Comparison of ENCODE assay signal across 2 cellular contexts in the genomic region with DNA sequence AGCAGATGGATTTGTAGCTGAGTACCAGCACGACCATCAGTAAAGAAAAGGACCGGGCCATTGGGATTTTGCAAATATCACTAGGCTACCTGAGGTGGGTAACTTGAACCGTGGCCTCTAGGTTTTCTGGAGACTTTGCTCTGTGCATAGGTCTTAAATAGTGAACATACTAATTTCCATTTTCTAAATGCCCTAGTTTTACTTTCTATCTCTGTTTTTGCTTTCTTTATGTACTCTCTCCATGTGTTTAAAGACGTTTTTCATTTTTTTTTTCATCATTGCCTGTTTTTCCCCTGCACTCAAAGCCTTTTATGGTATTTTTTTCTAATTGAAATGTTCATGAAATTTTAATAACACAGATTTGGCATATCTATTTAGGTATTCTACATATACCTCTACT. TPM values are rescaled to one million over a fixed set of nuclear protein-coding genes. Genes with fewer than 3 reads are reported as not detected.
"Had no signal": no experiment of that assay in that cellular context is flagged by ENCODE, and none has a peak within 500 bp of the region (broad histone marks: within the 10 kb centered on the region; RNA-seq: fewer than 3 reads in every experiment).

TSS of gene IFNA7 (minus strand) at position 101 of the 400 bp plus-strand sequence. CDS start at position 61, 40 bp downstream.

RNA-seq across cellular contexts. Expression of gene IFNA7, which starts in this region (rescaled TPM):
- total RNA-seq: G401, GM12878 had no signal
